1 cellular context compared by ENCODE assay signal in genomic region chr22:38088723-38089473, GRCh38.
A peak's percentile ranks its signal among the peaks of the same experiment; 100 is the strongest.
TF ChIP-seq lines count a peak whose summit lies in the region.

No MANE protein-coding gene starts in this region.

TF ChIP-seq in PFSK-1, 5 proteins besides CTCF, POLR2A, EP300 and RAD21 (continued from another document):
- TF ChIP-seq FOXP2 (optimal IDR thresholded peaks at IDR 0.05; ENCODE audit: borderline replicate concordance, extremely low read depth, extremely low read length, insufficient read depth) = peak; percentile 69
- TF ChIP-seq TAF1 (IDR thresholded peaks at IDR 0.05; ENCODE audit: borderline replicate concordance, insufficient read depth, low read length) = no peak
